In the genomic region with DNA sequence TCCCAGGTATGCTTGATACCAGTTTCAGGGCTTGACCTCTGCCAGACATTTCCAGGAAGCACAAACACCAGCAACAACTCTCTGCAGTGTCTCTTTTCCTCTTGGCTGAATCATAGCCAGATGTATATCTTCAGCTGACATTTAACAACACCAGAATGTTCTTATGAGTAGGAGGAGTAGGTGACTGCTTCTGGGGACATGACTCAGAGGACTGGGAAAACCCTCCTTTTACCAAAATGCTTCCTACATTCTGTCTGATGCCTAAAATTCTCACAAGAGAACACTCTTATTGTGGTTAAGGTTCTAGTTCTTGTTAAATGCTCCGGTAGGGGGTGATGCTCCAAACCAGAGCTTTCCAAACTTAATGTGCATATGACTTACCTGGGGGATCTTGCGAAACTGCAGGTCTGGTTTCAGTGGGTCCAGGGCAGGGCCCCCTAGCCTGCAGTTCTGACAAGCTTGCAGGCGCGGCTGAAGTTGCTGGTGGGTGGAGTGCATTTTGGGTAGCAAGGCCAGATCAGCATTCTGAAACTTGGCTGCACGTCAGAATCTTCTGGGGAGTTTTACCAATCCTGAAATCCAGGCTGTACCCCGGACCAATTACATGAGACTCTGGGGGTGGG, we compare ENCODE assay signal across 9 cellular contexts.
DNase-seq lines count a peak whose midpoint lies in the region; ATAC-seq and TF ChIP-seq lines count a peak whose summit lies in the region.
"Had no signal": no experiment of that assay in that cellular context is flagged by ENCODE, and none has a peak within 500 bp of the region (broad histone marks: within the 10 kb centered on the region; RNA-seq: fewer than 3 reads in every experiment).

No MANE protein-coding gene starts in this region.

- no peaks in the 10 kb centered on the region for H3K36me3 Mint-ChIP-seq in activated T-cell treated with anti-CD3 and anti-CD28 coated beads, Interleukin-2, amount 50 U/mL, for 4 hours (ENCODE audit: insufficient read depth)

- H3K36me3 ChIP-seq in lung (ENCODE audit: control insufficient read depth in 2 of 2, insufficient read depth in 2 of 2, low read length in 2 of 2): no peaks in the 10 kb centered on the region
- no peaks in the 10 kb centered on the region for H3K36me3 ChIP-seq in thymus (ENCODE audit: control insufficient read depth, insufficient read depth)

- peaks cover 9% of the 10 kb centered on the region for H3K4me1 Mint-ChIP-seq in activated T-cell treated with anti-CD3 and anti-CD28 coated beads, Interleukin-2, amount 50 U/mL, for 4 hours (ENCODE audit: low read depth)

- H3K27me3 ChIP-seq in lung (ENCODE audit: control insufficient read depth, insufficient read depth): peaks cover 4% of the 10 kb centered on the region
- H3K27me3 ChIP-seq in thymus (ENCODE audit: control insufficient read depth, insufficient read depth): no peaks in the 10 kb centered on the region

- no peaks in the 10 kb centered on the region for H3K9me3 Mint-ChIP-seq in activated T-cell treated with anti-CD3 and anti-CD28 coated beads, Interleukin-2, amount 50 U/mL, for 4 hours
- H3K9me3 Mint-ChIP-seq: CD4-positive, alpha-beta T cell had no signal

- peak; percentile 14 for DNase-seq in left ventricle myocardium superior
- DNase-seq in Right ventricle myocardium superior: no peak
- DNase-seq in activated T-cell treated with anti-CD3 and anti-CD28 coated beads, Interleukin-2, amount 50 U/mL, for 4 hours: no peak
- DNase-seq in lung (ENCODE audit: low spot score): no peak
- DNase-seq in EL: no peak
- DNase-seq in C1 segment of cervical spinal cord (lab: John Stamatoyannopoulos, UW): no peak
- DNase-seq in retina: no peak
- DNase-seq: CD4-positive, alpha-beta T cell had no signal

- H3K27ac ChIP-seq in lung (ENCODE audit: low read depth in 1 of 2, low read length in 1 of 2) (no peak overlapping the region), thymus (ENCODE audit: low read depth) (peak overlapping the region; percentile 5)

- H3K27me3 Mint-ChIP-seq in activated T-cell treated with anti-CD3 and anti-CD28 coated beads, Interleukin-2, amount 50 U/mL, for 4 hours (ENCODE audit: low read depth): peaks cover 5% of the 10 kb centered on the region
- H3K27me3 Mint-ChIP-seq: CD4-positive, alpha-beta T cell had no signal

- H3K4me3 Mint-ChIP-seq in activated T-cell treated with anti-CD3 and anti-CD28 coated beads, Interleukin-2, amount 50 U/mL, for 4 hours: no peak overlapping the region
- H3K4me3 Mint-ChIP-seq: CD4-positive, alpha-beta T cell had no signal

- no peak for TF ChIP-seq CTCF in lung (IDR thresholded peaks at IDR 0.05; ENCODE audit: control extremely low read depth, extremely low read depth)

- no peak overlapping the region for H3K4me3 ChIP-seq in lung
- no peak overlapping the region for H3K4me3 ChIP-seq in thymus (ENCODE audit: low read length)

- H3K4me1 ChIP-seq in lung (ENCODE audit: control insufficient read depth in 2 of 2, insufficient read depth in 2 of 2, low read length in 2 of 2) (peaks cover 0 to 2% of the 10 kb centered on the region in 2 donors), thymus (ENCODE audit: control insufficient read depth, insufficient read depth, low read length) (no peaks in the 10 kb centered on the region)

- intact Hi-C loops in left ventricle myocardium superior (cut with micrococcal nuclease) (no loop called here), Right ventricle myocardium superior (cut with DNase I) (no loop called here)

- WGBS in lung, 2 donors: 50 to 66% methylated on average over 6 of the region's 6 CpGs
- 82% methylated on average over 6 of the region's 6 CpGs for WGBS in thymus

- H3K9me3 ChIP-seq in lung (ENCODE audit: control insufficient read depth in 2 of 2, insufficient read depth in 1 of 2, low read length in 1 of 2): peaks cover 0 to 4% of the 10 kb centered on the region in 2 donors
- no peaks in the 10 kb centered on the region for H3K9me3 ChIP-seq in thymus (ENCODE audit: control insufficient read depth)

- ATAC-seq in left ventricle myocardium superior (no peak), Right ventricle myocardium superior (ENCODE audit: poor library complexity) (no peak), lung (ENCODE audit: insufficient read depth, low FRiP score) (peak; percentile 14)
- ATAC-seq in activated T-cell treated with anti-CD3 and anti-CD28 coated beads, Interleukin-2, amount 50 U/mL, for 4 hours: peak; percentile 74 to 76

Comparison
In these comparisons a context has a peak if more than half of its experiments do, and no peak if none do; other contexts are left out.
1. ATAC-seq: peak in activated T-cell treated with anti-CD3 and anti-CD28 coated beads, Interleukin-2, amount 50 U/mL, for 4 hours (2 of 2) and lung (single experiment); none in left ventricle myocardium superior (single experiment) and Right ventricle myocardium superior (single experiment).